ENCODE assay signal across 8 cellular contexts in genomic region chr19:5947435-5947834, GRCh38. TPM values are rescaled to one million over a fixed set of nuclear protein-coding genes. Genes with fewer than 3 reads are reported as not detected.
DNase-seq lines count a peak whose midpoint lies in the region; ATAC-seq and TF ChIP-seq lines count a peak whose summit lies in the region.

No MANE protein-coding gene starts in this region.

- no peak overlapping the region for H2BK5ac ChIP-seq in neuronal stem cell (ENCODE audit: low read length)

- DNase-seq in T-helper 1 cell: no peak
- no peak for DNase-seq in effector memory CD4-positive, alpha-beta T cell
- DNase-seq in medulla oblongata (ENCODE audit: extremely low spot score): peak; percentile 96
- peak; percentile 66 to 82 for DNase-seq in tibial artery
- no peak for DNase-seq in NCI-H1105 treated with DMSO at 0.1 percent for 48 hours (lab: John Stamatoyannopoulos, UW)
- no peak for DNase-seq in neuronal stem cell (ENCODE audit: low spot score)

- no peak overlapping the region for H3K4me3 Mint-ChIP-seq in T-helper 1 cell treated with Interleukin-12 subunit alpha and Interleukin-12 subunit beta and Interleukin-4 antibody, amounts not matched to agents 30 μg/mL and 1 μg/mL, for 36 hours

- no peak overlapping the region for H3K4me2 ChIP-seq in neuronal stem cell (ENCODE audit: insufficient read depth, low read length, poor library complexity, severe bottlenecking)

- H3K27ac Mint-ChIP-seq in T-helper 1 cell treated with Interleukin-12 subunit alpha and Interleukin-12 subunit beta and Interleukin-4 antibody, amounts not matched to agents 30 μg/mL and 1 μg/mL, for 36 hours: peak overlapping the region; percentile 76

- no peak overlapping the region for H2BK12ac ChIP-seq in neuronal stem cell (ENCODE audit: low read length)

- H3K4me1 ChIP-seq in effector memory CD4-positive, alpha-beta T cell (ENCODE audit: control insufficient read depth, insufficient read depth, low read length, poor library complexity, severe bottlenecking): peaks cover 49% of the 10 kb centered on the region
- H3K4me1 ChIP-seq in tibial artery (peaks cover 0 to 31% (median 14%) of the 10 kb centered on the region in 4 donors), neuronal stem cell (ENCODE audit: control insufficient read depth in 2 of 2, insufficient read depth in 1 of 2, low read depth in 1 of 2, low read length in 2 of 2) (peaks cover 24 to 27% of the 10 kb centered on the region in 2 donors)

- no peaks in the 10 kb centered on the region for H3K27me3 Mint-ChIP-seq in T-helper 1 cell treated with Interleukin-12 subunit alpha and Interleukin-12 subunit beta and Interleukin-4 antibody, amounts not matched to agents 30 μg/mL and 1 μg/mL, for 36 hours (ENCODE audit: low read depth)

- H3K18ac ChIP-seq in neuronal stem cell (ENCODE audit: low read length): no peak overlapping the region

- H3K4me1 Mint-ChIP-seq in T-helper 1 cell treated with Interleukin-12 subunit alpha and Interleukin-12 subunit beta and Interleukin-4 antibody, amounts not matched to agents 30 μg/mL and 1 μg/mL, for 36 hours (ENCODE audit: low read depth): peaks cover 49% of the 10 kb centered on the region

- no peak overlapping the region for H2AK5ac ChIP-seq in neuronal stem cell (ENCODE audit: low read depth, low read length)

- H3K4me3 ChIP-seq in effector memory CD4-positive, alpha-beta T cell (ENCODE audit: insufficient read depth, low read depth, low read length, poor library complexity, severe bottlenecking): no peak overlapping the region
- H3K4me3 ChIP-seq in tibial artery (no peak overlapping the region), neuronal stem cell (ENCODE audit: low read length in 2 of 2) (no peak overlapping the region)

- no peak overlapping the region for H3K4ac ChIP-seq in neuronal stem cell (ENCODE audit: low read length)

- intact Hi-C loops in tibial artery (cut with DNase I; ENCODE audit: low total_unique reads): no loop called here

- ATAC-seq in GM19463 (IDR thresholded peaks at IDR 0.05; ENCODE audit: unreplicated experiment): no peak

- H3K27ac ChIP-seq in effector memory CD4-positive, alpha-beta T cell (ENCODE audit: insufficient read depth, low read length, poor library complexity, severe bottlenecking): peak overlapping the region; percentile 16
- no peak overlapping the region for H3K27ac ChIP-seq in tibial artery
- no peak overlapping the region for H3K27ac ChIP-seq in neuronal stem cell (replicated peaks; ENCODE audit: low read length)

- no CpG with 5 or more reads among the region's 13 CpGs for WGBS in neuronal stem cell (ENCODE audit: extremely low coverage in 2 of 2, insufficient read length in 2 of 2, insufficient replicate concordance in 1 of 2), 2 donors

- peaks cover 23% of the 10 kb centered on the region for H3K79me1 ChIP-seq in neuronal stem cell (ENCODE audit: low read depth, low read length)

- H2AFZ ChIP-seq in neuronal stem cell (ENCODE audit: low read length): no peak overlapping the region

- no peak overlapping the region for H3K23ac ChIP-seq in neuronal stem cell (ENCODE audit: low read depth, low read length, poor library complexity)

- H3K9ac ChIP-seq in neuronal stem cell (ENCODE audit: low read depth, low read length, poor library complexity): no peak overlapping the region

- H3K36me3 Mint-ChIP-seq in T-helper 1 cell treated with Interleukin-12 subunit alpha and Interleukin-12 subunit beta and Interleukin-4 antibody, amounts not matched to agents 30 μg/mL and 1 μg/mL, for 36 hours (ENCODE audit: low read depth): peaks cover 16% of the 10 kb centered on the region

- no peak for TF ChIP-seq CTCF in tibial artery (IDR thresholded peaks at IDR 0.05)

- no peak overlapping the region for H4K91ac ChIP-seq in neuronal stem cell (ENCODE audit: low read depth, low read length, poor library complexity)

- H4K8ac ChIP-seq in neuronal stem cell (ENCODE audit: low read depth, low read length): no peak overlapping the region

- no peak overlapping the region for H3K14ac ChIP-seq in neuronal stem cell (ENCODE audit: low read length)

- H3K9me3 ChIP-seq in effector memory CD4-positive, alpha-beta T cell (ENCODE audit: control insufficient read depth, low read length): no peaks in the 10 kb centered on the region
- H3K9me3 ChIP-seq in tibial artery: no peaks in the 10 kb centered on the region
- H3K9me3 ChIP-seq in neuronal stem cell (replicated peaks in 1 of 2; ENCODE audit: control insufficient read depth in 2 of 2, insufficient read depth in 1 of 2, low read depth in 1 of 2, low read length in 2 of 2): no peaks in the 10 kb centered on the region

- H3K9me3 Mint-ChIP-seq in T-helper 1 cell treated with Interleukin-12 subunit alpha and Interleukin-12 subunit beta and Interleukin-4 antibody, amounts not matched to agents 30 μg/mL and 1 μg/mL, for 36 hours: no peaks in the 10 kb centered on the region

- H3K27me3 ChIP-seq in effector memory CD4-positive, alpha-beta T cell (replicated peaks; ENCODE audit: control insufficient read depth, insufficient read depth, low read length, poor library complexity, severe bottlenecking): no peaks in the 10 kb centered on the region
- H3K27me3 ChIP-seq in tibial artery: no peaks in the 10 kb centered on the region
- no peaks in the 10 kb centered on the region for H3K27me3 ChIP-seq in neuronal stem cell (ENCODE audit: control insufficient read depth in 3 of 3, insufficient read depth in 3 of 3, low read depth in 1 of 3, low read length in 3 of 3)

- no peak overlapping the region for H2BK15ac ChIP-seq in neuronal stem cell (ENCODE audit: low read length)

- H3K36me3 ChIP-seq in effector memory CD4-positive, alpha-beta T cell (ENCODE audit: control insufficient read depth, insufficient read depth, low read length): peaks cover 3% of the 10 kb centered on the region
- peaks cover 0 to 10% (median 0%) of the 10 kb centered on the region in 3 donors for H3K36me3 ChIP-seq in tibial artery
- H3K36me3 ChIP-seq in neuronal stem cell (replicated peaks in 1 of 2; ENCODE audit: control insufficient read depth in 2 of 2, insufficient read depth in 2 of 2, low read length in 2 of 2): peaks cover 0 to 58% of the 10 kb centered on the region in 2 donors

- H2BK120ac ChIP-seq in neuronal stem cell (ENCODE audit: low read depth, low read length): no peak overlapping the region

RNA-seq across cellular contexts. Expression of gene RANBP3, which starts 30.5 kb away (rescaled TPM):
- 112 TPM for polyA plus RNA-seq in neuronal stem cell (2013, experiment 1 of 2)
- 111 TPM for polyA plus RNA-seq in neuronal stem cell (2013, experiment 2 of 2)

RNA-seq across cellular contexts. Expression of gene CAPS, which starts 33.4 kb away (rescaled TPM):
- polyA plus RNA-seq in neuronal stem cell (2013, experiment 1 of 2): 3.0 TPM
- 3.0 TPM for polyA plus RNA-seq in neuronal stem cell (2013, experiment 2 of 2)

RNA-seq across cellular contexts. Expression of gene VMAC, which starts 42.8 kb away (rescaled TPM):
- 2.7 TPM for polyA plus RNA-seq in neuronal stem cell (2013, experiment 1 of 2)
- 2.4 TPM for polyA plus RNA-seq in neuronal stem cell (2013, experiment 2 of 2)

RNA-seq across cellular contexts. Expression of gene NDUFA11, which starts 43.8 kb away (rescaled TPM):
- polyA plus RNA-seq in neuronal stem cell (2013, experiment 1 of 2): 244 TPM
- polyA plus RNA-seq in neuronal stem cell (2013, experiment 2 of 2): 235 TPM

Comparison
In these comparisons a context has a peak if more than half of its experiments do, and no peak if none do; other contexts are left out.
1. DNase-seq: peak in medulla oblongata (single experiment) and tibial artery (2 of 2); none in T-helper 1 cell (0 of 5), effector memory CD4-positive, alpha-beta T cell (0 of 3), NCI-H1105 treated with DMSO at 0.1 percent for 48 hours (single experiment) and neuronal stem cell (single experiment).